10 cellular contexts compared by ENCODE assay signal in the genomic region with DNA sequence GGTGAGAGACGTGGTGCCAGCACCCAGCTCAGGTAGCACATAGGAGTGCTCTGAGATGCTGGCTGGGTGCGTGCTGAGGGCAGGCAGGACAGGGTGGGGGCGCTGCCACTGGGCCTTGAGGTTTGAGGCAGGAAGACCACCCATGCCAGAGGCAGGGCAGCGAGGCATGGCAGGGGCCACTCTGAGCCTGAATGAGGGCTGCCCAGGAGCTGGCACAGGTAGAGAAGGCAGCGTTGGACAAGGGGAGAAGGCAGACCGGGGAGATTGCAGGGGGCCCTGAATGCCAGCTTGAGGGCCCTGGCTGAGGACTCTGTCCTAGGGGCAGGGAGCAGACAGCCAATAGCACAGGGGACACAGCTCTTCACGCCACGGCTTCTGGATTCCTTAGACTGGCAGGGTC. TPM values are rescaled to one million over a fixed set of nuclear protein-coding genes. Genes with fewer than 3 reads are reported as not detected.
DNase-seq lines count a peak whose midpoint lies in the region; ATAC-seq and TF ChIP-seq lines count a peak whose summit lies in the region.
"Had no signal": no experiment of that assay in that cellular context is flagged by ENCODE, and none has a peak within 500 bp of the region (broad histone marks: within the 10 kb centered on the region; RNA-seq: fewer than 3 reads in every experiment).

No MANE protein-coding gene starts in this region.

- H3K9me3 Mint-ChIP-seq in T-helper 2 cell treated with Interferon-gamma antibody and Interleukin-4, amounts not matched to agents 5 μg/mL and 100 μg/mL, for 36 hours, result no peaks in the 10 kb centered on the region
- H3K9me3 Mint-ChIP-seq in WTC11, result no peaks in the 10 kb centered on the region
- no peaks in the 10 kb centered on the region for H3K9me3 Mint-ChIP-seq in stimulated activated memory B cell treated with anti-CD40 and anti-IgM and Interleukin-4, amounts not matched to agents 10 μg/mL and 1 μg/mL and 100 μg/mL, for 72 hours

- CTCF ChIA-PET in WTC11 (lab: Charles Lee), result interaction anchor here (1.2 to 1.5 kb wide), 2 partner anchors 21 to 50 kb away, joined by 3 to 4 read pairs; partner anchors contain the start of gene ADAMTS7

- ATAC-seq in WTC11 (no peak), left lobe of liver (no peak), GM21529 (IDR thresholded peaks at IDR 0.05; ENCODE audit: unreplicated experiment) (no peak), HG03175 (IDR thresholded peaks at IDR 0.05; ENCODE audit: unreplicated experiment) (no peak)
- ATAC-seq in stimulated activated memory B cell treated with anti-CD40 and anti-IgM and Interleukin-4, amounts not matched to agents 10 μg/mL and 1 μg/mL and 100 μg/mL, for 72 hours, result no peak

- peaks cover 25% of the 10 kb centered on the region for H3K4me1 Mint-ChIP-seq in T-helper 2 cell treated with Interferon-gamma antibody and Interleukin-4, amounts not matched to agents 5 μg/mL and 100 μg/mL, for 36 hours (ENCODE audit: low read depth)
- H3K4me1 Mint-ChIP-seq in WTC11, result peaks cover 5% of the 10 kb centered on the region; the same call in 1 of the 2 replicates
- H3K4me1 Mint-ChIP-seq in stimulated activated memory B cell treated with anti-CD40 and anti-IgM and Interleukin-4, amounts not matched to agents 10 μg/mL and 1 μg/mL and 100 μg/mL, for 72 hours, result peaks cover 77% of the 10 kb centered on the region

- no peaks in the 10 kb centered on the region for H3K36me3 Mint-ChIP-seq in T-helper 2 cell treated with Interferon-gamma antibody and Interleukin-4, amounts not matched to agents 5 μg/mL and 100 μg/mL, for 36 hours (ENCODE audit: low read depth)
- no peaks in the 10 kb centered on the region for H3K36me3 Mint-ChIP-seq in WTC11
- H3K36me3 Mint-ChIP-seq in stimulated activated memory B cell treated with anti-CD40 and anti-IgM and Interleukin-4, amounts not matched to agents 10 μg/mL and 1 μg/mL and 100 μg/mL, for 72 hours, result no peaks in the 10 kb centered on the region

- H3K4me3 Mint-ChIP-seq in T-helper 2 cell treated with Interferon-gamma antibody and Interleukin-4, amounts not matched to agents 5 μg/mL and 100 μg/mL, for 36 hours, result peak overlapping the region; percentile 52
- no peak overlapping the region for H3K4me3 Mint-ChIP-seq in WTC11
- H3K4me3 Mint-ChIP-seq in stimulated activated memory B cell treated with anti-CD40 and anti-IgM and Interleukin-4, amounts not matched to agents 10 μg/mL and 1 μg/mL and 100 μg/mL, for 72 hours, result peak overlapping the region; percentile 38

- peak overlapping the region; percentile 87 for H3K27ac Mint-ChIP-seq in T-helper 2 cell treated with Interferon-gamma antibody and Interleukin-4, amounts not matched to agents 5 μg/mL and 100 μg/mL, for 36 hours
- H3K27ac Mint-ChIP-seq in WTC11, result no peak overlapping the region
- H3K27ac Mint-ChIP-seq in stimulated activated memory B cell treated with anti-CD40 and anti-IgM and Interleukin-4, amounts not matched to agents 10 μg/mL and 1 μg/mL and 100 μg/mL, for 72 hours, result peak overlapping the region; percentile 96

- H3K27me3 Mint-ChIP-seq in T-helper 2 cell treated with Interferon-gamma antibody and Interleukin-4, amounts not matched to agents 5 μg/mL and 100 μg/mL, for 36 hours (ENCODE audit: low read depth), result no peaks in the 10 kb centered on the region
- H3K27me3 Mint-ChIP-seq in WTC11 (ENCODE audit: low read depth), result no peaks in the 10 kb centered on the region
- H3K27me3 Mint-ChIP-seq in stimulated activated memory B cell treated with anti-CD40 and anti-IgM and Interleukin-4, amounts not matched to agents 10 μg/mL and 1 μg/mL and 100 μg/mL, for 72 hours, result no peaks in the 10 kb centered on the region

- DNase-seq in T-helper 2 cell treated with Interferon-gamma antibody and Interleukin-4, amounts not matched to agents 5 μg/mL and 100 μg/mL, for 36 hours (ENCODE audit: low spot score), result no peak
- DNase-seq in T-helper 2 cell, result no peak
- peak; percentile 6 for DNase-seq in WTC11 (ENCODE audit: low spot score)
- peak; percentile 40 for DNase-seq in left lobe of liver (ENCODE audit: low spot score)
- DNase-seq in inferior parietal cortex (ENCODE audit: extremely low spot score), result no peak
- DNase-seq: mammary epithelial cell, NCI-H2227 treated with DMSO at 0.1 percent for 48 hours had no signal

- TF ChIP-seq CTCF in WTC11 (IDR thresholded peaks at IDR 0.05), result no peak

- POLR2A ChIA-PET in WTC11 (lab: Charles Lee), result no interaction called here

TF ChIP-seq in WTC11, 78 proteins besides CTCF, POLR2A, EP300 and RAD21:
- TF ChIP-seq, protein P1, sequence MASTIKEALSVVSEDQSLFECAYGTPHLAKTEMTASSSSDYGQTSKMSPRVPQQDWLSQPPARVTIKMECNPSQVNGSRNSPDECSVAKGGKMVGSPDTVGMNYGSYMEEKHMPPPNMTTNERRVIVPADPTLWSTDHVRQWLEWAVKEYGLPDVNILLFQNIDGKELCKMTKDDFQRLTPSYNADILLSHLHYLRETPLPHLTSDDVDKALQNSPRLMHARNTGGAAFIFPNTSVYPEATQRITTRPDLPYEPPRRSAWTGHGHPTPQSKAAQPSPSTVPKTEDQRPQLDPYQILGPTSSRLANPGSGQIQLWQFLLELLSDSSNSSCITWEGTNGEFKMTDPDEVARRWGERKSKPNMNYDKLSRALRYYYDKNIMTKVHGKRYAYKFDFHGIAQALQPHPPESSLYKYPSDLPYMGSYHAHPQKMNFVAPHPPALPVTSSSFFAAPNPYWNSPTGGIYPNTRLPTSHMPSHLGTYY (CRISPR knock-in tag; IDR thresholded peaks at IDR 0.05), result no peak
- TF ChIP-seq ZNF317 (CRISPR knock-in tag; IDR thresholded peaks at IDR 0.05; ENCODE audit: borderline replicate concordance, low read depth), result no peak
- TF ChIP-seq, protein P2, sequence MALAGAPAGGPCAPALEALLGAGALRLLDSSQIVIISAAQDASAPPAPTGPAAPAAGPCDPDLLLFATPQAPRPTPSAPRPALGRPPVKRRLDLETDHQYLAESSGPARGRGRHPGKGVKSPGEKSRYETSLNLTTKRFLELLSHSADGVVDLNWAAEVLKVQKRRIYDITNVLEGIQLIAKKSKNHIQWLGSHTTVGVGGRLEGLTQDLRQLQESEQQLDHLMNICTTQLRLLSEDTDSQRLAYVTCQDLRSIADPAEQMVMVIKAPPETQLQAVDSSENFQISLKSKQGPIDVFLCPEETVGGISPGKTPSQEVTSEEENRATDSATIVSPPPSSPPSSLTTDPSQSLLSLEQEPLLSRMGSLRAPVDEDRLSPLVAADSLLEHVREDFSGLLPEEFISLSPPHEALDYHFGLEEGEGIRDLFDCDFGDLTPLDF (CRISPR knock-in tag; IDR thresholded peaks at IDR 0.05), result no peak
- no peak for TF ChIP-seq CREB1 (CRISPR knock-in tag; IDR thresholded peaks at IDR 0.05)

RNA-seq across cellular contexts. Expression of gene ADAMTS7, which starts 50.2 kb away (rescaled TPM):
- total RNA-seq in WTC11 (2021), result 66.5 to 70.3 TPM (median 67.1 TPM) in 3 replicates
- total RNA-seq in left lobe of liver, result 0.86 TPM

Comparison
In these comparisons a context has a peak if more than half of its experiments do, and no peak if none do; other contexts are left out.
1. DNase-seq: peak in WTC11 (single experiment) and left lobe of liver (single experiment); none in T-helper 2 cell treated with Interferon-gamma antibody and Interleukin-4, amounts not matched to agents 5 μg/mL and 100 μg/mL, for 36 hours (single experiment), T-helper 2 cell (0 of 5) and inferior parietal cortex (single experiment).
2. RNA of gene ADAMTS7, which starts 50.2 kb away (total RNA-seq): 66.5 to 70.3 TPM in WTC11; 0.86 TPM in left lobe of liver (single experiment); every median in the first group is over 10 times any median in the second.